8 cellular contexts compared by ENCODE assay signal in the genomic region with DNA sequence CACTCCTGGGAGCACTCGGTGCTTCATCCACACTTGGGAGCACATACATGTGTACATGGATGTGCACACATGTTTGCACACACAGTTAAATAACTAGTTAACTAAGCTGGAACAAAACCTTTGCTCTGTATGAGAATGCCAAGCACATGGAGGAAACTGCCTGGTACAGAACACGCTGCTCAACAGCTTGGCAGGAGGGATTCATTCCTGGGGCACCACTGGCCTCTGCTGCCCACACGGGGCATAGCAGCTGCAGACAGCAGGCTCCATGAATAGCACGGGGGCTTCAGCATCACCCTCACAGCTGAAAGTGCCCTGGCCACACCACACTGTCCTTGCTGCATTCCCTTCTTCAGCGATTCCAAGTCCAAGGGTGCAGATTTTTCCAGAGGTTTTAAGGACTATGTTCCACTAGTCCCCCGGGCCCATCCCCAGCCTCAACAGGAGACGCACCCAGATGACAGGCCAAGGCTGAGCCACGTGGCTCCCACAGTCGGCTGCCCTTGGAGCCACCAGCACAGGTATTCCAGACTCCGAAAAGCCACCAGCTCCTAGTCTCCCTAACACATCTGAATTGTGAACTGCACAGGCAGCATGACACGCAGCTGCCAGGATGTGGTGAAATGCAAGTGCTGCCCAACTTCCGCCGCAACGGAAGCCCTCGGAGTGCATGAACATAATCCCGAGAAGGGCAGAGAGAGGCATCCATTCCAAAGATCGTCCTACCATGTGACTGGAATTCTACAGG. TPM values are rescaled to one million over a fixed set of nuclear protein-coding genes. Genes with fewer than 3 reads are reported as not detected.
DNase-seq lines count a peak whose midpoint lies in the region; ATAC-seq and TF ChIP-seq lines count a peak whose summit lies in the region.

No MANE protein-coding gene starts in this region.

- CTCF ChIA-PET in activated CD4-positive, alpha-beta T cell treated with anti-CD3 and anti-CD28 coated beads for 36 hours (lab: Charles Lee) = interaction anchor here (0.6 kb wide), 1 partner anchor 12 kb away, joined by 3 read pairs; no protein-coding TSS in a partner anchor
- CTCF ChIA-PET in activated CD4-positive, alpha-beta T cell treated with anti-CD3 and anti-CD28 coated beads, Interleukin-2, amount 10 ng/mL, durations not matched to agents 7 days and 5 days (lab: Charles Lee) = interaction anchor here (0.7 to 2.3 kb wide), 11 partner anchors 8 to 464 kb away, joined by 3 to 9 read pairs (median 4); a partner anchor contains a TSS

- H3K4me1 ChIP-seq in transverse colon = peaks cover 0 to 8% (median 4%) of the 10 kb centered on the region in 4 donors

- peak; percentile 76 for ATAC-seq in activated CD4-positive, alpha-beta T cell treated with anti-CD3 and anti-CD28 coated beads for 36 hours
- no peak for ATAC-seq in GM18873 (IDR thresholded peaks at IDR 0.05; ENCODE audit: low FRiP score, unreplicated experiment)

- TF ChIP-seq POLR2A in transverse colon (IDR thresholded peaks at IDR 0.05) = no peak

- WGBS in transverse colon (ENCODE audit: low coverage in 1 of 2), 2 donors = 75% methylated on average over 17 of the region's 17 CpGs; no CpG with 5 or more reads in 1 of the 2 donors

- TF ChIP-seq EP300 in transverse colon (IDR thresholded peaks at IDR 0.05; ENCODE audit: low read depth) = no peak

- H3K27ac ChIP-seq in transverse colon = no peak overlapping the region

- H3K9me3 ChIP-seq in transverse colon = no peaks in the 10 kb centered on the region

- TF ChIP-seq CTCF in transverse colon (IDR thresholded peaks at IDR 0.05) = peak; percentile 48 to 76 (median 70)

- POLR2A ChIA-PET in activated CD4-positive, alpha-beta T cell treated with anti-CD3 and anti-CD28 coated beads for 36 hours (lab: Charles Lee) = no interaction called here
- POLR2A ChIA-PET in activated CD4-positive, alpha-beta T cell treated with anti-CD3 and anti-CD28 coated beads, Interleukin-2, amount 10 ng/mL, durations not matched to agents 7 days and 5 days (lab: Charles Lee) = interaction anchor here (0.5 kb wide), 1 partner anchor 240 kb away, joined by 3 read pairs; no protein-coding TSS in a partner anchor

- no peaks in the 10 kb centered on the region for H3K4me1 Mint-ChIP-seq in activated CD4-positive, alpha-beta T cell treated with anti-CD3 and anti-CD28 coated beads for 36 hours
- peaks cover 5% of the 10 kb centered on the region for H3K4me1 Mint-ChIP-seq in activated CD4-positive, alpha-beta T cell treated with anti-CD3 and anti-CD28 coated beads, Interleukin-2, amount 10 ng/mL, durations not matched to agents 7 days and 5 days

- H3K4me3 ChIP-seq in transverse colon = no peak overlapping the region

- H3K27ac Mint-ChIP-seq in activated CD4-positive, alpha-beta T cell treated with anti-CD3 and anti-CD28 coated beads for 36 hours = no peak overlapping the region
- H3K27ac Mint-ChIP-seq in activated CD4-positive, alpha-beta T cell treated with anti-CD3 and anti-CD28 coated beads, Interleukin-2, amount 10 ng/mL, durations not matched to agents 7 days and 5 days = peak overlapping the region; percentile 54

- no peaks in the 10 kb centered on the region for H3K27me3 ChIP-seq in transverse colon

- H3K36me3 Mint-ChIP-seq in activated CD4-positive, alpha-beta T cell treated with anti-CD3 and anti-CD28 coated beads for 36 hours (ENCODE audit: low read depth) = peaks cover 11% of the 10 kb centered on the region
- H3K36me3 Mint-ChIP-seq in activated CD4-positive, alpha-beta T cell treated with anti-CD3 and anti-CD28 coated beads, Interleukin-2, amount 10 ng/mL, durations not matched to agents 7 days and 5 days (ENCODE audit: low read depth) = peaks cover 15% of the 10 kb centered on the region

- H3K36me3 ChIP-seq in transverse colon = no peaks in the 10 kb centered on the region

- in situ Hi-C loops in transverse colon (cut with MboI; ENCODE audit: low pct_ligation_motif_present in 1 of 4, low pct_unique_long_range_greater_than_20kb in 1 of 4, low sequenced_read_pairs in 3 of 4) = no loop called here

- peak; percentile 57 for DNase-seq in activated CD4-positive, alpha-beta T cell treated with anti-CD3 and anti-CD28 coated beads for 36 hours
- no peak for DNase-seq in activated CD4-positive, alpha-beta T cell treated with anti-CD3 and anti-CD28 coated beads for 1 hour
- DNase-seq in NCI-H1694 treated with DMSO at 0.1 percent for 48 hours (lab: John Stamatoyannopoulos, UW) (peak; percentile 52), epidermal melanocyte (ENCODE audit: insufficient read length, low spot score) (peak; percentile 64), midbrain (lab: John Stamatoyannopoulos, UW) (peak; percentile 55), transverse colon (peak; percentile 53)
- DNase-seq in activated CD4-positive, alpha-beta T cell treated with anti-CD3 and anti-CD28 coated beads, Interleukin-2, amount 10 ng/mL, durations not matched to agents 7 days and 5 days = peak; percentile 45

- intact Hi-C loops in activated CD4-positive, alpha-beta T cell treated with anti-CD3 and anti-CD28 coated beads for 36 hours (cut with DNase I, micrococcal nuclease) = no loop called here
- intact Hi-C loops in transverse colon (cut with DNase I; ENCODE audit: low total_unique reads) = no loop called here

- H3K4me3 Mint-ChIP-seq in activated CD4-positive, alpha-beta T cell treated with anti-CD3 and anti-CD28 coated beads for 36 hours = no peak overlapping the region
- H3K4me3 Mint-ChIP-seq in activated CD4-positive, alpha-beta T cell treated with anti-CD3 and anti-CD28 coated beads, Interleukin-2, amount 10 ng/mL, durations not matched to agents 7 days and 5 days = no peak overlapping the region

- no peaks in the 10 kb centered on the region for H3K27me3 Mint-ChIP-seq in activated CD4-positive, alpha-beta T cell treated with anti-CD3 and anti-CD28 coated beads for 36 hours
- H3K27me3 Mint-ChIP-seq in activated CD4-positive, alpha-beta T cell treated with anti-CD3 and anti-CD28 coated beads, Interleukin-2, amount 10 ng/mL, durations not matched to agents 7 days and 5 days = no peaks in the 10 kb centered on the region

- H3K9me3 Mint-ChIP-seq in activated CD4-positive, alpha-beta T cell treated with anti-CD3 and anti-CD28 coated beads for 36 hours (ENCODE audit: low read depth) = peaks cover 2% of the 10 kb centered on the region
- H3K9me3 Mint-ChIP-seq in activated CD4-positive, alpha-beta T cell treated with anti-CD3 and anti-CD28 coated beads, Interleukin-2, amount 10 ng/mL, durations not matched to agents 7 days and 5 days = no peaks in the 10 kb centered on the region

RNA-seq across cellular contexts. Expression of a gene that starts 16.9 kb away (rescaled TPM):
- total RNA-seq in activated CD4-positive, alpha-beta T cell treated with anti-CD3 and anti-CD28 coated beads for 36 hours = 10 to 100 TPM; 12.9 to 14.1 TPM
- total RNA-seq in activated CD4-positive, alpha-beta T cell treated with anti-CD3 and anti-CD28 coated beads, Interleukin-2, amount 10 ng/mL, durations not matched to agents 7 days and 5 days = 10 to 100 TPM; 14.6 to 16.1 TPM
- total RNA-seq in transverse colon = 10 to 100 TPM in 2 of 4 donors, 1 to 10 TPM in 2; 6.7 to 19.9 (median 10.5) TPM
